20 cellular contexts compared by ENCODE assay signal in genomic region chr4:72945719-72946336, GRCh38.
DNase-seq lines count a peak whose midpoint lies in the region; ATAC-seq, FAIRE-seq and TF ChIP-seq lines count a peak whose summit lies in the region.
"Had no signal": no experiment of that assay in that cellular context is flagged by ENCODE, and none has a peak within 500 bp of the region (broad histone marks: within the 10 kb centered on the region; RNA-seq: fewer than 3 reads in every experiment).

No MANE protein-coding gene starts in this region.

- no peak for TF ChIP-seq EP300 in H1 (IDR thresholded peaks at IDR 0.05; ENCODE audit: borderline replicate concordance in 1 of 2, low read depth in 2 of 2, low read length in 2 of 2)

- H4K20me1 ChIP-seq in IMR-90 (ENCODE audit: insufficient read depth, low read length) (no peaks in the 10 kb centered on the region), H1 (replicated peaks in 1 of 2; ENCODE audit: control insufficient read depth in 1 of 2, insufficient read depth in 2 of 2, low read length in 2 of 2) (no peaks in the 10 kb centered on the region), neural progenitor cell (ENCODE audit: low read depth) (no peaks in the 10 kb centered on the region)
- H4K20me1 ChIP-seq: BLaER1 had no signal

- H3K23me2 ChIP-seq in H1 (ENCODE audit: low read depth, low read length) = no peaks in the 10 kb centered on the region

- WGBS in IMR-90 (ENCODE audit: extremely low coverage in 2 of 2, insufficient read length in 1 of 2), 2 experiments = no CpG with 5 or more reads among the region's 5 CpGs
- 83% methylated on average over 5 of the region's 5 CpGs; no CpG with 5 or more reads in 1 of the 2 experiments for WGBS in H1 (ENCODE audit: extremely low coverage in 1 of 2, insufficient coverage in 1 of 2, insufficient read length in 1 of 2, insufficient replicate concordance in 2 of 2, low coverage in 1 of 2, low lambda C conversion rate in 2 of 2, missing lambda C conversion rate in 1 of 2), 2 experiments

- H3K27me3 ChIP-seq in IMR-90 (ENCODE audit: control insufficient read depth, insufficient read depth, low read length) = no peaks in the 10 kb centered on the region
- peaks cover 0 to 2% (median 0%) of the 10 kb centered on the region in 4 experiments; a peak in 1 of 7 replicates for H3K27me3 ChIP-seq in H1 (replicated peaks in 1 of 4; ENCODE audit: control insufficient read depth in 3 of 4, extremely low read depth in 1 of 4, insufficient read depth in 3 of 4, low read length in 3 of 4)
- H3K27me3 ChIP-seq in neural progenitor cell = no peaks in the 10 kb centered on the region
- H3K27me3 ChIP-seq: BLaER1 had no signal

- no peak overlapping the region for H3K4me3 ChIP-seq in IMR-90 (ENCODE audit: insufficient read depth, low read depth, low read length)
- H3K4me3 ChIP-seq in H1 (ENCODE audit: extremely low read depth in 1 of 4, insufficient read depth in 2 of 4, low read depth in 3 of 4, low read length in 4 of 4) = no peak overlapping the region
- no peak overlapping the region for H3K4me3 ChIP-seq in neural progenitor cell
- H3K4me3 ChIP-seq: BLaER1, GM12878, GM23248 had no signal

- peak overlapping the region; percentile 33 for H2AFZ ChIP-seq in IMR-90 (replicated peaks; ENCODE audit: low read length, poor library complexity)
- H2AFZ ChIP-seq in H1 (ENCODE audit: low read length) = peak overlapping the region; percentile 89; the same call in 1 of the 2 replicates
- peak overlapping the region; percentile 58 for H2AFZ ChIP-seq in neural progenitor cell (replicated peaks)
- H2AFZ ChIP-seq: GM23248 had no signal

- dilution Hi-C loops in IMR-90 (cut with HindIII; ENCODE audit: low sequenced_read_pairs, unreplicated experiment) = no loop called here

- H3K36me3 Mint-ChIP-seq in neural progenitor cell (no peaks in the 10 kb centered on the region), glutamatergic neuron (ENCODE audit: unreplicated experiment) (no peaks in the 10 kb centered on the region)
- H3K36me3 Mint-ChIP-seq: CD14-positive monocyte; CD4-positive, alpha-beta memory T cell had no signal

- H3K18ac ChIP-seq in IMR-90 (ENCODE audit: low read depth, low read length) (no peak overlapping the region), H1 (ENCODE audit: extremely low read depth, low read length) (no peak overlapping the region)

- H3K27ac ChIP-seq in IMR-90 (ENCODE audit: insufficient read depth, low read length) (no peak overlapping the region), H1 (ENCODE audit: low read depth, low read length) (no peak overlapping the region), neural progenitor cell (peak overlapping the region; percentile 66)
- H3K27ac ChIP-seq: BLaER1, GM23248, HL-60 had no signal

- H3K9me3 Mint-ChIP-seq in neural progenitor cell = no peaks in the 10 kb centered on the region
- no peaks in the 10 kb centered on the region for H3K9me3 Mint-ChIP-seq in glutamatergic neuron (ENCODE audit: unreplicated experiment)

- H3K9ac ChIP-seq in IMR-90 (ENCODE audit: low read depth, low read length) = no peak overlapping the region
- H3K9ac ChIP-seq in H1 (replicated peaks in 1 of 4; ENCODE audit: extremely low read depth in 1 of 4, low read depth in 3 of 4, low read length in 3 of 4) = no peak overlapping the region
- H3K9ac ChIP-seq in neural progenitor cell = no peak overlapping the region
- H3K9ac ChIP-seq: BLaER1, GM23248 had no signal

- DNase-seq in GM12891 (ENCODE audit: insufficient read length, low spot score) (no peak), IMR-90 (no peak), H1 (ENCODE audit: low read depth in 1 of 2, low spot score in 2 of 2) (no peak), neural progenitor cell (ENCODE audit: low spot score) (peak; percentile 64), glutamatergic neuron (no peak), occipital lobe (lab: John Stamatoyannopoulos, UW) (no peak)
- DNase-seq: 8988T; CD4-positive, alpha-beta memory T cell; DND-41; EL; GM23248; KBM-7 had no signal

- H3K9me3 ChIP-seq in IMR-90 (ENCODE audit: control insufficient read depth, insufficient read depth, low read length) (no peaks in the 10 kb centered on the region), H1 (ENCODE audit: insufficient read depth in 2 of 2, low read depth in 1 of 2, low read length in 1 of 2) (no peaks in the 10 kb centered on the region), neural progenitor cell (ENCODE audit: low read depth) (no peaks in the 10 kb centered on the region)

- in situ Hi-C loops in IMR-90 (cut with MboI; ENCODE audit: low sequenced_read_pairs) = no loop called here

- FAIRE-seq in GM12891 (lab: Jason Lieb, UNC) (no peak), H1 (lab: Jason Lieb, UNC) (no peak)
- FAIRE-seq: GM12878, GM19239, H54 had no signal

- POLR2A ChIA-PET in IMR-90 (lab: Charles Lee; ENCODE audit: unreplicated experiment) (no interaction called here), H1 (lab: Charles Lee; ENCODE audit: partially characterized antibody) (no interaction called here)

- H3F3A ChIP-seq in neural progenitor cell (ENCODE audit: low read depth) = no peaks in the 10 kb centered on the region

- no peak overlapping the region for H3K14ac ChIP-seq in IMR-90 (replicated peaks; ENCODE audit: low read depth, low read length)
- H3K14ac ChIP-seq in H1 (ENCODE audit: insufficient read length) = no peak overlapping the region

- H4K8ac ChIP-seq in IMR-90 (ENCODE audit: low read depth in 2 of 2, low read length in 2 of 2) (no peak overlapping the region), H1 (ENCODE audit: extremely low read depth, insufficient read depth, low read length) (no peak overlapping the region)

- no peaks in the 10 kb centered on the region for H3K79me1 ChIP-seq in IMR-90 (ENCODE audit: low read depth in 1 of 2, low read length in 2 of 2)
- H3K79me1 ChIP-seq in H1 (ENCODE audit: low read depth, low read length) = no peaks in the 10 kb centered on the region

- TF ChIP-seq CTCF in IMR-90 (conservative IDR thresholded peaks at IDR 0.05; ENCODE audit: low read depth, low read length) (no peak), H1 (IDR thresholded peaks at IDR 0.05; ENCODE audit: control extremely low read depth in 1 of 3, insufficient read depth in 1 of 3, low read depth in 1 of 3, low read length in 3 of 3) (no peak), neural progenitor cell (IDR thresholded peaks at IDR 0.05) (no peak), glutamatergic neuron (IDR thresholded peaks at IDR 0.05; ENCODE audit: partially characterized antibody, unreplicated experiment) (no peak)

- intact Hi-C loops in IMR-90 (cut with micrococcal nuclease) = no loop called here

- TF ChIP-seq POLR2A in GM12891 (IDR thresholded peaks at IDR 0.05; ENCODE audit: low read depth, low read length) = no peak
- no peak for TF ChIP-seq POLR2A in IMR-90 (IDR thresholded peaks at IDR 0.05; ENCODE audit: low read depth, low read length)
- TF ChIP-seq POLR2A in H1 (IDR thresholded peaks at IDR 0.05; ENCODE audit: control extremely low read depth in 1 of 2, low read depth in 2 of 2, low read length in 2 of 2) = no peak

- no peak overlapping the region for H3K23ac ChIP-seq in IMR-90 (ENCODE audit: low read depth, low read length)
- H3K23ac ChIP-seq in H1 (ENCODE audit: insufficient read length) = no peak overlapping the region

- no peak overlapping the region for H4K5ac ChIP-seq in IMR-90 (ENCODE audit: low read depth, low read length)
- no peak overlapping the region for H4K5ac ChIP-seq in H1 (ENCODE audit: insufficient read length, low read depth, low read length)

- H4K91ac ChIP-seq in IMR-90 (ENCODE audit: insufficient read depth, low read depth, low read length) = no peak overlapping the region
- H4K91ac ChIP-seq in H1 (replicated peaks; ENCODE audit: insufficient read length, low read length) = no peak overlapping the region

- no peaks in the 10 kb centered on the region for H3K9me1 ChIP-seq in IMR-90 (ENCODE audit: insufficient read depth, low read length)

- H3K36me3 ChIP-seq in IMR-90 (ENCODE audit: control insufficient read depth, insufficient read depth, low read length) (no peaks in the 10 kb centered on the region), H1 (ENCODE audit: control insufficient read depth in 2 of 4, insufficient read depth in 4 of 4, low read length in 3 of 4) (no peaks in the 10 kb centered on the region), neural progenitor cell (no peaks in the 10 kb centered on the region)
- H3K36me3 ChIP-seq: BLaER1 had no signal

- CTCF ChIA-PET in IMR-90 (lab: Yijun Ruan, JAX) (no interaction called here), H1 (lab: Charles Lee; ENCODE audit: partially characterized antibody) (interaction anchor here (0.7 to 1.1 kb wide), 3 partner anchors 73 to 440 kb away, joined by 3 to 5 read pairs (median 3); no protein-coding TSS in a partner anchor)

- H3K56ac ChIP-seq in IMR-90 (ENCODE audit: extremely low read depth, insufficient read depth, low read length) = no peak overlapping the region
- no peak overlapping the region for H3K56ac ChIP-seq in H1 (replicated peaks; ENCODE audit: insufficient read length, low read depth, low read length)

- H3K4ac ChIP-seq in IMR-90 (ENCODE audit: low read depth, low read length) = no peak overlapping the region
- H3K4ac ChIP-seq in H1 (replicated peaks; ENCODE audit: insufficient read length, low read depth, low read length) = no peak overlapping the region

- H2BK12ac ChIP-seq in H1 (ENCODE audit: low read depth, low read length) = no peak overlapping the region

- H3K27me3 Mint-ChIP-seq in neural progenitor cell (ENCODE audit: insufficient read depth, low read depth) = no peaks in the 10 kb centered on the region
- H3K27me3 Mint-ChIP-seq in glutamatergic neuron (ENCODE audit: unreplicated experiment) = no peaks in the 10 kb centered on the region
- H3K27me3 Mint-ChIP-seq: CD4-positive, alpha-beta memory T cell had no signal

- H2BK120ac ChIP-seq in IMR-90 (ENCODE audit: low read depth, low read length) (no peak overlapping the region), H1 (replicated peaks; ENCODE audit: low read depth, low read length) (no peak overlapping the region)

- H3K4me1 Mint-ChIP-seq in neural progenitor cell (peaks cover 8% of the 10 kb centered on the region), glutamatergic neuron (ENCODE audit: low read depth, unreplicated experiment) (peaks cover 3% of the 10 kb centered on the region)
- H3K4me1 Mint-ChIP-seq: CD14-positive monocyte; CD4-positive, alpha-beta memory T cell had no signal

- H3K4me2 ChIP-seq in IMR-90 (ENCODE audit: low read depth, low read length) = no peak overlapping the region
- no peak overlapping the region for H3K4me2 ChIP-seq in H1 (ENCODE audit: insufficient read depth in 1 of 2, low read depth in 2 of 2, low read length in 2 of 2)
- no peak overlapping the region for H3K4me2 ChIP-seq in neural progenitor cell
- H3K4me2 ChIP-seq: BLaER1 had no signal

- H3K27ac Mint-ChIP-seq in neural progenitor cell (no peak overlapping the region), glutamatergic neuron (ENCODE audit: unreplicated experiment) (no peak overlapping the region)
- H3K27ac Mint-ChIP-seq: CD14-positive monocyte; CD4-positive, alpha-beta memory T cell had no signal

- no peaks in the 10 kb centered on the region for H3K4me1 ChIP-seq in IMR-90 (ENCODE audit: control insufficient read depth, insufficient read depth, low read length)
- H3K4me1 ChIP-seq in H1 (replicated peaks in 1 of 4; ENCODE audit: control insufficient read depth in 3 of 4, insufficient read depth in 4 of 4, low read length in 3 of 4) = no peaks in the 10 kb centered on the region
- peaks cover 12% of the 10 kb centered on the region for H3K4me1 ChIP-seq in neural progenitor cell
- H3K4me1 ChIP-seq: BLaER1 had no signal

- H2AK9ac ChIP-seq in IMR-90 (replicated peaks; ENCODE audit: low read depth, low read length, poor library complexity) = no peak overlapping the region

- BruUV-seq in IMR-90 (replicated peaks; lab: Mats Ljungman, UMichigan) = no TSS peak

- H2BK20ac ChIP-seq in IMR-90 (ENCODE audit: low read depth, low read length) = no peak overlapping the region
- no peak overlapping the region for H2BK20ac ChIP-seq in H1 (ENCODE audit: low read length)

- H2BK15ac ChIP-seq in IMR-90 (ENCODE audit: low read depth, low read length) (no peak overlapping the region), H1 (ENCODE audit: low read length) (no peak overlapping the region)

- TF ChIP-seq RAD21 in IMR-90 (IDR thresholded peaks at IDR 0.05; ENCODE audit: low read length) (no peak), H1 (IDR thresholded peaks at IDR 0.05 in 1 of 2, conservative IDR thresholded peaks at IDR 0.05 in 1 of 2; ENCODE audit: low read depth in 2 of 2, low read length in 2 of 2) (no peak)

- ATAC-seq in IMR-90 (ENCODE audit: low read depth) (no peak), HG03159 (IDR thresholded peaks at IDR 0.05; ENCODE audit: unreplicated experiment) (no peak)
- ATAC-seq: GM12878, HCT116 had no signal

- H2AK5ac ChIP-seq in IMR-90 (ENCODE audit: low read depth, low read length) (no peak overlapping the region), H1 (ENCODE audit: low read depth, low read length) (no peak overlapping the region)

- H3K79me2 ChIP-seq in H1 (ENCODE audit: control insufficient read depth in 1 of 2, insufficient read depth in 2 of 2, low read length in 2 of 2) (no peaks in the 10 kb centered on the region), neural progenitor cell (ENCODE audit: low read depth) (no peaks in the 10 kb centered on the region)

- no peak overlapping the region for H2BK5ac ChIP-seq in IMR-90 (ENCODE audit: low read depth, low read length, poor library complexity, severe bottlenecking)
- H2BK5ac ChIP-seq in H1 (ENCODE audit: low read depth, low read length) = no peak overlapping the region

- no peak overlapping the region for H3K4me3 Mint-ChIP-seq in neural progenitor cell
- no peak overlapping the region for H3K4me3 Mint-ChIP-seq in glutamatergic neuron (ENCODE audit: unreplicated experiment)
- H3K4me3 Mint-ChIP-seq: CD14-positive monocyte; CD4-positive, alpha-beta memory T cell had no signal

Comparison
In these comparisons a context has a peak if more than half of its experiments do, and no peak if none do; other contexts are left out.
1. H2AFZ ChIP-seq: peak in every context shown above with its lines; median percentile 89 in H1; 58 in neural progenitor cell; 33 in IMR-90.